ENCODE assay signal across 23 cellular contexts in the genomic region with DNA sequence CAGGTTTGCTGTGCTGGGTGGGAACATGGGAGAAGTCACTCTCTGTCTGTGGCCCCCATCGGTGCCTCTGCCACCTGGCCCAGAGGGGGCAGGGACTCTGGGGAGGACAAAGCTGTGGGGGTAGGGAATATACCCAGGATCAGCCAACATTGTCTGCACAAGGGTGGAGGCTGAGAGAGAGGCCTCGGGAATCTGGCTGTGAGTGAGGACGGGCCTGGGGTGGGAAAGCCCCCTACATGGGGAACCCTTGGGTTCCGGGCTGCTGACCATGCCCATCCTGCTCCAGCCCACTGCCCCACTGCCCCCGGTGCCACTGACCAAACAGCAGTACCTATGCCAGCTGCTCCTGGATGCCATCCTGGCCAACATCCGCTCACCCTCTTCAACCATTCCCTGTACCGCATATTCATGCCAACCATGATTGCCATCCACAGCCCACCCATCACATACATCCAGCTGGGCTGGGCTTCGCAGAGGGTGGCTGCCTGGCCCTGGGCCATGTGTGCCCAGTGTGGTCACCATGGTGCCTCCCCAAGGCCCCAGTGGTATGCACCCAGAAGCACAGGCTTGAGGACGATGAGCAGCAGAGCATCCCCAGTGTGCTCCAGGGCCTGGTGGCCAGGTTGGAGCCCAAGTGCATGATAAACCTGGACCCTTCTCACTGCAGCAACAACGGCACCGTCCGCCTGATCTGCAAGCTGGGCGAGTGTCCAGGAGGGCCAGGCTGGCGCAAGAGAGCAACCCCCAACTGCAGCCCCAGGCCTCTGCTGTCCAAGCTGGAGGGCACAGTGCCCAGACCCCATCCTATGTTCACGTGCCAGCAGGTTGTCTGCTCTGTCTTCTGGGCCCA. TPM values are rescaled to one million over a fixed set of nuclear protein-coding genes. Genes with fewer than 3 reads are reported as not detected.
DNase-seq lines count a peak whose midpoint lies in the region; ATAC-seq and TF ChIP-seq lines count a peak whose summit lies in the region.
"Had no signal": no experiment of that assay in that cellular context is flagged by ENCODE, and none has a peak within 500 bp of the region (broad histone marks: within the 10 kb centered on the region; RNA-seq: fewer than 3 reads in every experiment).

No MANE protein-coding gene starts in this region.

- no peaks in the 10 kb centered on the region for H3K4me1 ChIP-seq in esophagus muscularis mucosa
- no peaks in the 10 kb centered on the region for H3K4me1 ChIP-seq in upper lobe of right lung
- H3K4me1 ChIP-seq: Caco-2, SJCRH30 had no signal

- H3K4me3 ChIP-seq in esophagus muscularis mucosa (no peak overlapping the region), upper lobe of right lung (no peak overlapping the region)
- H3K4me3 ChIP-seq: BLaER1 treated with 17β-estradiol and CSF1 and Interleukin-3, amounts not matched to agents 10 nM and 100 nM; GM12878; GM23338; SJCRH30 had no signal

- H3K27me3 Mint-ChIP-seq in chondrocyte (ENCODE audit: low read depth) (peaks cover 8% of the 10 kb centered on the region), osteocyte (ENCODE audit: unreplicated experiment) (peaks cover 10% of the 10 kb centered on the region)
- H3K27me3 Mint-ChIP-seq: IgD-negative memory B cell had no signal

- no peaks in the 10 kb centered on the region for H3K36me3 ChIP-seq in esophagus muscularis mucosa
- H3K36me3 ChIP-seq in upper lobe of right lung: no peaks in the 10 kb centered on the region
- H3K36me3 ChIP-seq: BLaER1 treated with 17β-estradiol and CSF1 and Interleukin-3, amounts not matched to agents 10 nM and 100 nM; SJCRH30 had no signal

- H3K27ac Mint-ChIP-seq in chondrocyte (ENCODE audit: unreplicated experiment) (no peak overlapping the region), osteocyte (ENCODE audit: unreplicated experiment) (no peak overlapping the region)
- H3K27ac Mint-ChIP-seq: CD4-positive, alpha-beta memory T cell; GM23338; IgD-negative memory B cell had no signal

- CTCF ChIA-PET in HEK293T (lab: Yijun Ruan, JAX): no interaction called here

- H3K9me3 ChIP-seq in esophagus muscularis mucosa: no peaks in the 10 kb centered on the region
- no peaks in the 10 kb centered on the region for H3K9me3 ChIP-seq in upper lobe of right lung
- H3K9me3 ChIP-seq: BLaER1 treated with 17β-estradiol and CSF1 and Interleukin-3, amounts not matched to agents 10 nM and 100 nM; Caco-2; SJCRH30 had no signal

- intact Hi-C loops in esophagus muscularis mucosa (cut with DNase I): no loop called here
- intact Hi-C loops in upper lobe of right lung (cut with DNase I): no loop called here

- TF ChIP-seq POLR2A in esophagus muscularis mucosa (IDR thresholded peaks at IDR 0.05; ENCODE audit: low read depth): no peak

- H3K4me1 Mint-ChIP-seq in chondrocyte (ENCODE audit: low read depth) (peaks cover 13% of the 10 kb centered on the region), osteocyte (ENCODE audit: unreplicated experiment) (no peaks in the 10 kb centered on the region)
- H3K4me1 Mint-ChIP-seq: CD4-positive, alpha-beta memory T cell; GM23338 had no signal

- no peaks in the 10 kb centered on the region for H3K9me3 Mint-ChIP-seq in chondrocyte (ENCODE audit: low read depth)
- no peaks in the 10 kb centered on the region for H3K9me3 Mint-ChIP-seq in osteocyte (ENCODE audit: unreplicated experiment)
- H3K9me3 Mint-ChIP-seq: GM23338, IgD-negative memory B cell had no signal

- POLR2A ChIA-PET in HEK293T (lab: Yijun Ruan, JAX): no interaction called here

- WGBS in esophagus muscularis mucosa: 98% methylated on average over 7 of the region's 15 CpGs

- H3K4me3 Mint-ChIP-seq in chondrocyte (ENCODE audit: unreplicated experiment): no peak overlapping the region
- no peak overlapping the region for H3K4me3 Mint-ChIP-seq in osteocyte (ENCODE audit: unreplicated experiment)
- H3K4me3 Mint-ChIP-seq: CD4-positive, alpha-beta memory T cell; GM23338; IgD-negative memory B cell had no signal

- TF ChIP-seq CTCF in chondrocyte (IDR thresholded peaks at IDR 0.05) (no peak), esophagus muscularis mucosa (IDR thresholded peaks at IDR 0.05) (no peak), osteocyte (IDR thresholded peaks at IDR 0.05) (no peak), upper lobe of right lung (IDR thresholded peaks at IDR 0.05) (no peak)

- H3K27me3 ChIP-seq in esophagus muscularis mucosa (no peaks in the 10 kb centered on the region), upper lobe of right lung (no peaks in the 10 kb centered on the region)
- H3K27me3 ChIP-seq: BLaER1 treated with 17β-estradiol and CSF1 and Interleukin-3, amounts not matched to agents 10 nM and 100 nM; SJCRH30 had no signal

- H3K36me3 Mint-ChIP-seq in chondrocyte (ENCODE audit: low read depth): no peaks in the 10 kb centered on the region
- H3K36me3 Mint-ChIP-seq in osteocyte (ENCODE audit: unreplicated experiment): no peaks in the 10 kb centered on the region
- H3K36me3 Mint-ChIP-seq: CD4-positive, alpha-beta memory T cell; IgD-negative memory B cell had no signal

- peak; percentile 78 for DNase-seq in chondrocyte (ENCODE audit: low spot score)
- peak; percentile 64 for DNase-seq in esophagus muscularis mucosa (ENCODE audit: extremely low spot score)
- DNase-seq in osteocyte (ENCODE audit: extremely low spot score, unreplicated experiment): peak; percentile 77
- peak; percentile 49 for DNase-seq in upper lobe of right lung
- no peak for DNase-seq in cerebellar cortex (ENCODE audit: low spot score)
- no peak for DNase-seq in HEK293T (ENCODE audit: extremely low spot score)
- DNase-seq: CD4-positive, alpha-beta memory T cell; DND-41; HCEC 1CT; Karpas-422; NCI-H1417; NCI-H187; NCI-H446; NCI-H526; OCI-M1; SJCRH30 had no signal

- H3K27ac ChIP-seq in esophagus muscularis mucosa (replicated peaks in 1 of 4) (no peak overlapping the region), upper lobe of right lung (no peak overlapping the region)
- H3K27ac ChIP-seq: BLaER1 treated with 17β-estradiol and CSF1 and Interleukin-3, amounts not matched to agents 10 nM and 100 nM; SJCRH30 had no signal

- ATAC-seq in upper lobe of right lung (no peak), GM21717 (IDR thresholded peaks at IDR 0.05; ENCODE audit: unreplicated experiment) (no peak)
- ATAC-seq: GM12878, GM23338 had no signal

- TF ChIP-seq EP300 in esophagus muscularis mucosa (IDR thresholded peaks at IDR 0.05): no peak

TF ChIP-seq in HEK293T, 16 proteins besides CTCF, POLR2A, EP300 and RAD21:
- TF ChIP-seq L3MBTL2 (conservative IDR thresholded peaks at IDR 0.05) (no peak), HDGF (IDR thresholded peaks at IDR 0.05; ENCODE audit: borderline replicate concordance) (no peak), NFRKB (IDR thresholded peaks at IDR 0.05) (no peak), ELF4 (IDR thresholded peaks at IDR 0.05) (no peak), ZNF384 (IDR thresholded peaks at IDR 0.05) (no peak), SUZ12 (IDR thresholded peaks at IDR 0.05) (no peak), LEF1 (IDR thresholded peaks at IDR 0.05; ENCODE audit: borderline replicate concordance) (no peak), TARDBP (IDR thresholded peaks at IDR 0.05) (no peak), FOXK2 (IDR thresholded peaks at IDR 0.05) (no peak), FOXA1 (IDR thresholded peaks at IDR 0.05) (no peak), ARNT (IDR thresholded peaks at IDR 0.05) (no peak), BHLHE40 (IDR thresholded peaks at IDR 0.05; ENCODE audit: borderline replicate concordance) (no peak), CTBP1 (IDR thresholded peaks at IDR 0.05; ENCODE audit: borderline replicate concordance) (no peak), SP1 (IDR thresholded peaks at IDR 0.05) (no peak), FOXM1 (IDR thresholded peaks at IDR 0.05; ENCODE audit: borderline replicate concordance) (no peak)
- TF ChIP-seq, protein P1, sequence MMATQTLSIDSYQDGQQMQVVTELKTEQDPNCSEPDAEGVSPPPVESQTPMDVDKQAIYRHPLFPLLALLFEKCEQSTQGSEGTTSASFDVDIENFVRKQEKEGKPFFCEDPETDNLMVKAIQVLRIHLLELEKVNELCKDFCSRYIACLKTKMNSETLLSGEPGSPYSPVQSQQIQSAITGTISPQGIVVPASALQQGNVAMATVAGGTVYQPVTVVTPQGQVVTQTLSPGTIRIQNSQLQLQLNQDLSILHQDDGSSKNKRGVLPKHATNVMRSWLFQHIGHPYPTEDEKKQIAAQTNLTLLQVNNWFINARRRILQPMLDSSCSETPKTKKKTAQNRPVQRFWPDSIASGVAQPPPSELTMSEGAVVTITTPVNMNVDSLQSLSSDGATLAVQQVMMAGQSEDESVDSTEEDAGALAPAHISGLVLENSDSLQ (IDR thresholded peaks at IDR 0.05): no peak

RNA-seq across cellular contexts. Expression of a gene that starts 6.9 kb away (rescaled TPM):
- total RNA-seq in chondrocyte (8.4 TPM in 2 of 3 replicates, not detected in the other), esophagus muscularis mucosa (not detected), osteocyte (0.30 TPM in 1 of 2 replicates, not detected in the other), upper lobe of right lung (not detected)
- total RNA-seq: CD4-positive, alpha-beta memory T cell; GM12878; M059J had no signal

RNA-seq across cellular contexts. Expression of a gene that starts 9.0 kb away (rescaled TPM):
- total RNA-seq in chondrocyte (1.0 to 3.0 TPM (median 1.2 TPM) in 3 replicates), esophagus muscularis mucosa (1 to 10 TPM; 2.8 to 5.0 (median 4.2) TPM), osteocyte (1.7 and 2.2 TPM in 2 replicates), upper lobe of right lung (0.78 TPM)

RNA-seq across cellular contexts. Expression of a gene that starts 45.5 kb away (rescaled TPM):
- total RNA-seq in chondrocyte: 50.7 to 67.1 TPM (median 58.3 TPM) in 3 replicates
- total RNA-seq in esophagus muscularis mucosa: 10 to 100 TPM; 27.3 to 46.3 (median 36.9) TPM
- total RNA-seq in osteocyte: 64.8 and 67.0 TPM in 2 replicates
- 41.4 TPM for total RNA-seq in upper lobe of right lung

RNA-seq across cellular contexts. Expression of a gene that starts 46.1 kb away (rescaled TPM):
- 255 to 269 TPM (median 260 TPM) in 3 replicates for total RNA-seq in chondrocyte
- total RNA-seq in esophagus muscularis mucosa: 100 to 1,000 TPM; 145 to 282 (median 196) TPM
- total RNA-seq in osteocyte: 253 and 281 TPM in 2 replicates
- total RNA-seq in upper lobe of right lung: 128 TPM

Comparison
In these comparisons a context has a peak if more than half of its experiments do, and no peak if none do; other contexts are left out.
1. DNase-seq: peak in chondrocyte (single experiment), esophagus muscularis mucosa (single experiment), osteocyte (single experiment) and upper lobe of right lung (single experiment); none in cerebellar cortex (single experiment) and HEK293T (single experiment).